In genomic region chr18:936941-937340, GRCh38 we compare ENCODE assay signal across 9 cellular contexts. TPM values are rescaled to one million over a fixed set of nuclear protein-coding genes. Genes with fewer than 3 reads are reported as not detected.
"Had no signal": no experiment of that assay in that cellular context is flagged by ENCODE, and none has a peak within 500 bp of the region (broad histone marks: within the 10 kb centered on the region; RNA-seq: fewer than 3 reads in every experiment).

No MANE protein-coding gene starts in this region.

- H3K4me1 Mint-ChIP-seq: IgD-negative memory B cell had no signal

- H3K27ac Mint-ChIP-seq: IgD-negative memory B cell had no signal

- H3K27me3 Mint-ChIP-seq: IgD-negative memory B cell had no signal

- FAIRE-seq: HepG2, HTR-8/SVneo, K562 had no signal

- H3K4me3 ChIP-seq: K562 had no signal

- ATAC-seq: HepG2, K562 had no signal

- DNase-seq: IMR-90, KBM-7 had no signal

- H3K36me3 Mint-ChIP-seq: IgD-negative memory B cell had no signal

- H3K4me3 Mint-ChIP-seq: IgD-negative memory B cell had no signal

- H3K27ac ChIP-seq: HL-60 had no signal

RNA-seq across cellular contexts. Expression of gene ADCYAP1, which starts 32.3 kb away (rescaled TPM):
- total RNA-seq: HepG2, HT-29, HT1080, IMR-90, K562 had no signal
- polyA plus RNA-seq: HepG2, IgD-negative memory B cell, IMR-90 had no signal
